In the genomic region with DNA sequence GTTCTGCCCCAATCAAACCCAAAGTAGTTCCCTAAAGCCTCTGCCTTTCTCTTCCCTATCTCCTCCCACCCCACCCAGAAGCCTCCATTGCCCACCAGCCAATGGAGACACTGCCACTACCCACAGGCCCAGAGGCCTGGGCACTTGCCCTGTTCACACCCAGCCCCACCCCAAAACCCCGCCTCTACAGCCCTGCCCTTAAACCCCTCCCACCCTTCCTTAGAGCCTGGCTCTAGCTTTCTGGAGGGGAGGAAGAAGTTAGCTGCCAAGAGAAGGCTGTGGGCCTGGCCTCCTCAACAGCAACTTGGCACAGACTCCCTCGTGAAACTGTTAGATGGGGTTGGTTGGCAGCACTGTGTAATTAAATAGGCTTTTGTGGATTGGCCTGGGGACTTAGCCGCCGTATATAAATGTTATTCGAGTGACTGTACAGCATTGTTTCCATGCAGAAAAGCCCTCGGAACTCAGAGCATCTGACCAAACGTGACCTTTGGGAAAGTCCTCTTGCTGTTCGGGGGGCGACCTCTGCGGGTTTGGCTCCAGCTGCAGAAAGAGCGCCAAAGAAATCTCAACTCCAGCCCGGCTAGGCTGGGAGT, we compare ENCODE assay signal across 8 cellular contexts. TPM values are rescaled to one million over a fixed set of nuclear protein-coding genes. Genes with fewer than 3 reads are reported as not detected.
A peak's percentile ranks its signal among the peaks of the same experiment; 100 is the strongest.
DNase-seq lines count a peak whose midpoint lies in the region; ATAC-seq and TF ChIP-seq lines count a peak whose summit lies in the region.

No MANE protein-coding gene starts in this region.

- H3K9me3 Mint-ChIP-seq in nephron, result no peaks in the 10 kb centered on the region

- H3K4me3 Mint-ChIP-seq in nephron, result peak overlapping the region; percentile 82 to 86 (median 86)

- ATAC-seq in GM18520 (IDR thresholded peaks at IDR 0.05; ENCODE audit: unreplicated experiment) (no peak), GM19455 (IDR thresholded peaks at IDR 0.05; ENCODE audit: unreplicated experiment) (no peak)

- H3K9me3 ChIP-seq in esophagus (ENCODE audit: control insufficient read depth in 2 of 2, insufficient read depth in 1 of 2, low read depth in 1 of 2, low read length in 1 of 2), result no peaks in the 10 kb centered on the region

- H3K27ac ChIP-seq in esophagus (ENCODE audit: low read depth in 2 of 2, low read length in 1 of 2), result peak overlapping the region; percentile 20 to 78

- H3K27ac Mint-ChIP-seq in nephron, result peak overlapping the region in 2 of 3 experiments; percentile 66 to 79

- H3K36me3 Mint-ChIP-seq in nephron (ENCODE audit: low read depth), result no peaks in the 10 kb centered on the region

- 18 to 26% methylated on average over 12 of the region's 12 CpGs for WGBS in esophagus, 2 donors

- H3K27me3 Mint-ChIP-seq in nephron (ENCODE audit: low read depth), result peaks cover 14% of the 10 kb centered on the region

- H3K4me1 ChIP-seq in esophagus (ENCODE audit: control insufficient read depth in 2 of 2, insufficient read depth in 2 of 2, low read length in 1 of 2), result peaks cover 2 to 6% of the 10 kb centered on the region in 2 donors

- DNase-seq in stimulated activated CD4-positive, alpha-beta T cell treated with anti-CD3 and anti-CD28 coated beads, Interleukin-15, amount 100 ng/mL, for 24 hours, result peak; percentile 29
- no peak for DNase-seq in stimulated activated CD4-positive, alpha-beta T cell treated with anti-CD3 and anti-CD28 coated beads, Interleukin-12 subunit alpha, Interleukin-12 subunit beta, amount 100 ng/mL, for 4 hours
- DNase-seq in SK-MEL-5 (ENCODE audit: low read depth, low spot score) (peak; percentile 97), GM19240 (ENCODE audit: insufficient read length, low spot score) (no peak)

- H3K36me3 ChIP-seq in esophagus (ENCODE audit: control insufficient read depth in 2 of 2, insufficient read depth in 2 of 2, low read length in 1 of 2), result no peaks in the 10 kb centered on the region

- no peak for TF ChIP-seq CTCF in nephron (IDR thresholded peaks at IDR 0.05; ENCODE audit: unreplicated experiment in 3 of 3)

- no peak overlapping the region for H3K4me3 ChIP-seq in esophagus (ENCODE audit: low read depth in 1 of 2, low read length in 2 of 2)

- in situ Hi-C loops in SK-MEL-5 (cut with HindIII; ENCODE audit: low pct_unique_long_range_greater_than_20kb, low sequenced_read_pairs), result no loop called here

- no peaks in the 10 kb centered on the region for H3K27me3 ChIP-seq in esophagus (ENCODE audit: control insufficient read depth in 1 of 2, insufficient read depth in 2 of 2, low read length in 2 of 2)

- H3K4me1 Mint-ChIP-seq in nephron, result peaks cover 7% of the 10 kb centered on the region

RNA-seq across cellular contexts. Expression of a gene that starts 31.4 kb away (rescaled TPM):
- total RNA-seq in SK-MEL-5 (2014; rRNA removed; shearing (Covaris generic)), result 0.42 and 0.98 TPM in 2 replicates
- polyA plus RNA-seq in SK-MEL-5 (2015; cell fraction: cytosol; rRNA removed), result 0.60 and 0.68 TPM in 2 replicates
- 12.7 and 14.5 TPM in 2 replicates for polyA plus RNA-seq in SK-MEL-5 (2015; cell fraction: nucleus; rRNA removed)
- polyA plus RNA-seq in esophagus, result 1 to 10 TPM in 1 of 2 donors, under 1 TPM in 1; 0.38 to 1.3 TPM

RNA-seq across cellular contexts. Expression of a gene that starts 39.6 kb away (rescaled TPM):
- total RNA-seq in SK-MEL-5 (2014; rRNA removed; shearing (Covaris generic)), result 16.5 and 17.0 TPM in 2 replicates
- polyA plus RNA-seq in SK-MEL-5 (2015; cell fraction: cytosol; rRNA removed), result 21.7 and 30.1 TPM in 2 replicates
- polyA plus RNA-seq in SK-MEL-5 (2015; cell fraction: nucleus; rRNA removed), result 174 and 206 TPM in 2 replicates
- 10 to 100 TPM; 24.4 to 30.0 TPM for polyA plus RNA-seq in esophagus

RNA-seq across cellular contexts. Expression of a gene that starts 39.8 kb away (rescaled TPM):
- total RNA-seq in SK-MEL-5 (2014; rRNA removed; shearing (Covaris generic)), result 92.5 and 94.5 TPM in 2 replicates
- polyA plus RNA-seq in SK-MEL-5 (2015; cell fraction: cytosol; rRNA removed), result 178 and 204 TPM in 2 replicates
- 107 and 118 TPM in 2 replicates for polyA plus RNA-seq in SK-MEL-5 (2015; cell fraction: nucleus; rRNA removed)
- polyA plus RNA-seq in esophagus, result 10 to 100 TPM; 22.8 to 57.3 TPM

RNA-seq across cellular contexts. Expression of a gene that starts 43.6 kb away (rescaled TPM):
- 6.5 and 8.0 TPM in 2 replicates for total RNA-seq in SK-MEL-5 (2014; rRNA removed; shearing (Covaris generic))
- polyA plus RNA-seq in SK-MEL-5 (2015; cell fraction: cytosol; rRNA removed), result 8.4 and 10.4 TPM in 2 replicates
- polyA plus RNA-seq in SK-MEL-5 (2015; cell fraction: nucleus; rRNA removed), result 10.9 and 19.7 TPM in 2 replicates
- polyA plus RNA-seq in esophagus, result 10 to 100 TPM; 16.7 to 33.7 TPM

RNA-seq across cellular contexts. Expression of a gene that starts 47.5 kb away (rescaled TPM):
- total RNA-seq in SK-MEL-5 (2014; rRNA removed; shearing (Covaris generic)), result 22.5 and 25.8 TPM in 2 replicates
- 37.0 and 38.3 TPM in 2 replicates for polyA plus RNA-seq in SK-MEL-5 (2015; cell fraction: cytosol; rRNA removed)
- polyA plus RNA-seq in SK-MEL-5 (2015; cell fraction: nucleus; rRNA removed), result 50.8 and 53.5 TPM in 2 replicates
- polyA plus RNA-seq in esophagus, result 10 to 100 TPM; 26.7 to 32.4 TPM

Comparison
In these comparisons a context has a peak if more than half of its experiments do, and no peak if none do; other contexts are left out.
1. DNase-seq: peak in stimulated activated CD4-positive, alpha-beta T cell treated with anti-CD3 and anti-CD28 coated beads, Interleukin-15, amount 100 ng/mL, for 24 hours (single experiment) and SK-MEL-5 (single experiment); none in stimulated activated CD4-positive, alpha-beta T cell treated with anti-CD3 and anti-CD28 coated beads, Interleukin-12 subunit alpha, Interleukin-12 subunit beta, amount 100 ng/mL, for 4 hours (single experiment) and GM19240 (single experiment).